ENCODE assay signal across 1 cellular context in the genomic region with DNA sequence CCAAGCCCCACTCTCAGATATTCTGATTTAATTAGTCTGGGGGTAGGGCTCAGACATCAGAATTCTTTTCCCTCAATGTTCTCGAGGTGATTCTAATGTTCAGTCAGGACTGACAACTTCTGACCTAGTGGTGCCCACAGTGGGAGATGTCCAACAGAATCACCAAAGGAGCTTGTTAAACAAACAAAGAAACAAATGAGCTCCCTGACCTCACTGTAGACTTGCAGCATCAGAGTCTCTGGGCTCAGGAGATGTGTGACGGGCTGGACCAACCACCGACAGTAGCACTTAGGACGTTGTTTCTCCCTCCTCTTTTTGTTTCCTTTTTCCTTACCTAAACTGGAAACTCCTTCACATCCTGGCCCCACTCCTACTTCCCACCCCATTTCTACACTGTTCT.
TF ChIP-seq lines count a peak whose summit lies in the region.

No MANE protein-coding gene starts in this region.

TF ChIP-seq in WTC11, 78 proteins besides CTCF, POLR2A, EP300 and RAD21:
- TF ChIP-seq, protein P1, sequence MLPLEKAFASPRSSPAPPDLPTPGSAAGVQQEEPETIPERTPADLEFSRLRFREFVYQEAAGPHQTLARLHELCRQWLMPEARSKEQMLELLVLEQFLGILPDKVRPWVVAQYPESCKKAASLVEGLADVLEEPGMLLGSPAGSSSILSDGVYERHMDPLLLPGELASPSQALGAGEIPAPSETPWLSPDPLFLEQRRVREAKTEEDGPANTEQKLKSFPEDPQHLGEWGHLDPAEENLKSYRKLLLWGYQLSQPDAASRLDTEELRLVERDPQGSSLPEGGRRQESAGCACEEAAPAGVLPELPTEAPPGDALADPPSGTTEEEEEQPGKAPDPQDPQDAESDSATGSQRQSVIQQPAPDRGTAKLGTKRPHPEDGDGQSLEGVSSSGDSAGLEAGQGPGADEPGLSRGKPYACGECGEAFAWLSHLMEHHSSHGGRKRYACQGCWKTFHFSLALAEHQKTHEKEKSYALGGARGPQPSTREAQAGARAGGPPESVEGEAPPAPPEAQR (CRISPR knock-in tag; IDR thresholded peaks at IDR 0.05): no peak
- TF ChIP-seq ZNF263 (CRISPR knock-in tag; IDR thresholded peaks at IDR 0.05; ENCODE audit: low read depth): no peak
- no peak for TF ChIP-seq PRRX2 (CRISPR knock-in tag; IDR thresholded peaks at IDR 0.05)
TF ChIP-seq in WTC11: peak in this region for 0.
